20 cellular contexts compared by ENCODE assay signal in the genomic region with DNA sequence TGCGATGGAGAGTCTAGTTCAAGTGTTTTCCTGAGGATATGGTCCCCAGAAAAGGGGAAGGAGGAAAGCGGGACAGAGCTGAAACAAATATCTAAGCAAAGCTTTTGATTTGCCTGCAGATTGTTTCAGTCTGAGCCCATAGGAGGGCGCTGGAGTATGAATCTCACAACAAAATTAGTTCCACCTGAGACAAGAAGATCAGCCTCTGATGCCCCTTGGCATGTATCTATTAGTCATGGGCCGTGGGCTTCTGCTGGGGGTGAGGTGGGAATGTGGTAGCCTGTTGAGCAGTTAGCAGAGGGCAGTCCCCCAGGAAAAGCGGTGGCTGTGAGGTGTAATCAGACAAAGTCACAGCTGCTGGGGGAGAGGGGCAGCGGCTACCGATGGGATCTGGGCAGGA.
DNase-seq lines count a peak whose midpoint lies in the region; ATAC-seq and TF ChIP-seq lines count a peak whose summit lies in the region.
"Had no signal": no experiment of that assay in that cellular context is flagged by ENCODE, and none has a peak within 500 bp of the region (broad histone marks: within the 10 kb centered on the region; RNA-seq: fewer than 3 reads in every experiment).

No MANE protein-coding gene starts in this region.

- H3K27me3 ChIP-seq in DND-41 (ENCODE audit: insufficient read depth, low read length, poor library complexity) = no peaks in the 10 kb centered on the region
- no peaks in the 10 kb centered on the region for H3K27me3 ChIP-seq in OCI-LY1 (ENCODE audit: insufficient read depth, low read length)
- H3K27me3 ChIP-seq in endodermal cell (ENCODE audit: control insufficient read depth, insufficient read depth, low read length, poor library complexity, severe bottlenecking) = no peaks in the 10 kb centered on the region
- H3K27me3 ChIP-seq: BLaER1, SJCRH30 had no signal

- TF ChIP-seq CTCF in 22Rv1 (IDR thresholded peaks at IDR 0.05) = 0 out of 2 replicates have a peak, but pooled peaks have one; percentile 8
- peak; percentile 56 for TF ChIP-seq CTCF in DND-41 (IDR thresholded peaks at IDR 0.05; ENCODE audit: borderline replicate concordance, extremely low read depth, low read length, poor library complexity, severe bottlenecking)
- TF ChIP-seq CTCF in OCI-LY1 (IDR thresholded peaks at IDR 0.05; ENCODE audit: low read length) = 0 out of 2 replicates have a peak, but pooled peaks have one; percentile 13
- TF ChIP-seq CTCF in endodermal cell (conservative IDR thresholded peaks at IDR 0.05) = peak; percentile 59
- no peak for TF ChIP-seq CTCF in GM10248 (IDR thresholded peaks at IDR 0.05; ENCODE audit: control extremely low read depth, extremely low read depth, low read depth, missing control alignments)
- no peak for TF ChIP-seq CTCF in OCI-LY7 (conservative IDR thresholded peaks at IDR 0.05; ENCODE audit: low read length)

- no peak overlapping the region for H3K4me3 Mint-ChIP-seq in endodermal cell
- H3K4me3 Mint-ChIP-seq in T-helper 2 cell treated with Interferon-gamma antibody and Interleukin-4, amounts not matched to agents 5 μg/mL and 100 μg/mL, for 36 hours = no peak overlapping the region
- H3K4me3 Mint-ChIP-seq: CD4-positive, alpha-beta T cell had no signal

- H3K4me2 ChIP-seq in DND-41 (ENCODE audit: insufficient read depth, low read length) (no peak overlapping the region), OCI-LY1 (ENCODE audit: low read length) (no peak overlapping the region), OCI-LY7 (ENCODE audit: low read length) (no peak overlapping the region)
- H3K4me2 ChIP-seq: BLaER1 had no signal

- peak overlapping the region; percentile 56; the same call in 1 of the 2 replicates for H2AFZ ChIP-seq in DND-41 (ENCODE audit: low read depth, low read length)
- no peak overlapping the region for H2AFZ ChIP-seq in OCI-LY1 (ENCODE audit: low read length)
- H2AFZ ChIP-seq in OCI-LY7 (ENCODE audit: low read length) = no peak overlapping the region

- H3K36me3 ChIP-seq in DND-41 (ENCODE audit: insufficient read depth, low read length) (no peaks in the 10 kb centered on the region), OCI-LY1 (ENCODE audit: insufficient read depth, low read length) (no peaks in the 10 kb centered on the region), endodermal cell (ENCODE audit: control insufficient read depth, insufficient read depth, low read length) (no peaks in the 10 kb centered on the region), OCI-LY7 (ENCODE audit: insufficient read depth, low read length) (no peaks in the 10 kb centered on the region)
- H3K36me3 ChIP-seq: BLaER1, SJCRH30 had no signal

- no peaks in the 10 kb centered on the region for H3F3A ChIP-seq in OCI-LY1 (ENCODE audit: insufficient read depth, low read length)

- H3K9me2 ChIP-seq in OCI-LY1 (ENCODE audit: low read depth, low read length) (no peaks in the 10 kb centered on the region), OCI-LY7 (ENCODE audit: insufficient read depth, low read length) (no peaks in the 10 kb centered on the region)

- H3K4me3 ChIP-seq in DND-41 (ENCODE audit: low read depth in 1 of 2, low read length in 2 of 2) = no peak overlapping the region
- no peak overlapping the region for H3K4me3 ChIP-seq in OCI-LY1 (ENCODE audit: low read depth, low read length, poor library complexity, severe bottlenecking)
- H3K4me3 ChIP-seq in endodermal cell (ENCODE audit: low read length) = no peak overlapping the region
- H3K4me3 ChIP-seq in OCI-LY7 (ENCODE audit: low read depth, low read length, poor library complexity, severe bottlenecking) = no peak overlapping the region
- H3K4me3 ChIP-seq: BLaER1, SJCRH30 had no signal

- 81 to 93% methylated on average over 5 to 7 of the region's 7 CpGs for WGBS in endodermal cell (ENCODE audit: insufficient coverage in 1 of 2, insufficient read length in 1 of 2), 2 experiments

- H3K27ac ChIP-seq in 22Rv1 (no peak overlapping the region), DND-41 (ENCODE audit: low read length) (peak overlapping the region; percentile 75), OCI-LY1 (ENCODE audit: low read depth, low read length, poor library complexity, severe bottlenecking) (no peak overlapping the region), endodermal cell (ENCODE audit: low read depth, low read length) (no peak overlapping the region), OCI-LY7 (ENCODE audit: low read depth, low read length, poor library complexity, severe bottlenecking) (no peak overlapping the region)
- H3K27ac ChIP-seq: BLaER1, SJCRH30 had no signal

- no TSS peak for BruUV-seq in OCI-LY7 (replicated peaks; lab: Mats Ljungman, UMichigan)

- no peak for ATAC-seq in DND-41 (ENCODE audit: insufficient read depth, low read depth)
- ATAC-seq in HG02970 (IDR thresholded peaks at IDR 0.05; ENCODE audit: low FRiP score, unreplicated experiment) = no peak

- intact Hi-C loops in OCI-LY7 (cut with micrococcal nuclease; ENCODE audit: unreplicated experiment) = no loop called here

- H3K79me2 ChIP-seq in DND-41 (ENCODE audit: insufficient read depth, low read length) (no peaks in the 10 kb centered on the region), OCI-LY1 (ENCODE audit: insufficient read depth, low read length) (no peaks in the 10 kb centered on the region), OCI-LY7 (ENCODE audit: insufficient read depth, low read depth, low read length) (no peaks in the 10 kb centered on the region)

- peak overlapping the region; percentile 16 for H3K9ac ChIP-seq in DND-41 (ENCODE audit: low read depth, low read length)
- H3K9ac ChIP-seq in OCI-LY1 (ENCODE audit: low read length) = no peak overlapping the region
- no peak overlapping the region for H3K9ac ChIP-seq in endodermal cell (ENCODE audit: extremely low read depth, low read length, poor library complexity, severe bottlenecking)
- H3K9ac ChIP-seq: BLaER1 had no signal

- CTCF ChIA-PET in GM10248 (lab: Yijun Ruan, JAX) = interaction anchor here (1.5 kb wide), 1 partner anchor 53 kb away, joined by 4 read pairs; no protein-coding TSS in a partner anchor
- CTCF ChIA-PET in OCI-LY7 (lab: Charles Lee; ENCODE audit: unreplicated experiment) = no interaction called here

- H3K4me1 Mint-ChIP-seq in endodermal cell = peaks cover 50% of the 10 kb centered on the region
- no peaks in the 10 kb centered on the region for H3K4me1 Mint-ChIP-seq in T-helper 2 cell treated with Interferon-gamma antibody and Interleukin-4, amounts not matched to agents 5 μg/mL and 100 μg/mL, for 36 hours (ENCODE audit: low read depth)

- no peak overlapping the region for H3K27ac Mint-ChIP-seq in endodermal cell
- no peak overlapping the region for H3K27ac Mint-ChIP-seq in T-helper 2 cell treated with Interferon-gamma antibody and Interleukin-4, amounts not matched to agents 5 μg/mL and 100 μg/mL, for 36 hours
- H3K27ac Mint-ChIP-seq: CD4-positive, alpha-beta T cell had no signal

- H3K9me3 ChIP-seq in DND-41 (ENCODE audit: insufficient read depth, low read length, severe bottlenecking) (no peaks in the 10 kb centered on the region), OCI-LY1 (ENCODE audit: low read length) (no peaks in the 10 kb centered on the region), endodermal cell (ENCODE audit: control insufficient read depth, low read length) (no peaks in the 10 kb centered on the region), OCI-LY7 (ENCODE audit: low read length) (no peaks in the 10 kb centered on the region)
- H3K9me3 ChIP-seq: BLaER1, SJCRH30 had no signal

- H3K9me3 Mint-ChIP-seq in endodermal cell = no peaks in the 10 kb centered on the region
- no peaks in the 10 kb centered on the region for H3K9me3 Mint-ChIP-seq in T-helper 2 cell treated with Interferon-gamma antibody and Interleukin-4, amounts not matched to agents 5 μg/mL and 100 μg/mL, for 36 hours
- H3K9me3 Mint-ChIP-seq: CD4-positive, alpha-beta T cell had no signal

- H3K4me1 ChIP-seq in DND-41 (ENCODE audit: insufficient read depth, low read length) (peaks cover 62% of the 10 kb centered on the region), OCI-LY1 (ENCODE audit: insufficient read depth, low read length, severe bottlenecking) (no peaks in the 10 kb centered on the region), endodermal cell (ENCODE audit: control insufficient read depth, insufficient read depth, low read length) (peaks cover 33% of the 10 kb centered on the region), OCI-LY7 (ENCODE audit: insufficient read depth, low read length, poor library complexity, severe bottlenecking) (no peaks in the 10 kb centered on the region)
- H3K4me1 ChIP-seq: BLaER1, SJCRH30 had no signal

- H4K20me1 ChIP-seq in DND-41 (ENCODE audit: insufficient read depth, low read length) = no peaks in the 10 kb centered on the region
- no peaks in the 10 kb centered on the region for H4K20me1 ChIP-seq in OCI-LY1 (ENCODE audit: insufficient read depth, low read length)
- no peaks in the 10 kb centered on the region for H4K20me1 ChIP-seq in OCI-LY7 (ENCODE audit: insufficient read depth, low read length)
- H4K20me1 ChIP-seq: BLaER1 had no signal

- POLR2A ChIA-PET in GM10248 (lab: Yijun Ruan, JAX) (no interaction called here), OCI-LY7 (lab: Charles Lee) (no interaction called here)

- H3K27me3 Mint-ChIP-seq in endodermal cell (ENCODE audit: insufficient read depth) = peaks cover 4% of the 10 kb centered on the region
- H3K27me3 Mint-ChIP-seq in T-helper 2 cell treated with Interferon-gamma antibody and Interleukin-4, amounts not matched to agents 5 μg/mL and 100 μg/mL, for 36 hours (ENCODE audit: low read depth) = peaks cover 5% of the 10 kb centered on the region

- peak; percentile 22 for DNase-seq in DND-41
- peak; percentile 78 for DNase-seq in endodermal cell
- DNase-seq in GM10248 (ENCODE audit: extremely low spot score) = no peak
- DNase-seq in OCI-LY7 (ENCODE audit: low spot score) = no peak
- no peak for DNase-seq in T-helper 2 cell treated with Interferon-gamma antibody and Interleukin-4, amounts not matched to agents 5 μg/mL and 100 μg/mL, for 36 hours (ENCODE audit: low spot score)
- DNase-seq: CD4-positive, alpha-beta T cell; COR-L47; DMS 273 treated with DMSO at 0.1 percent for 48 hours; KG1; NCI-H1694; NCI-H2107; NCI-H510A; NCI-H774; NK-92 treated with Interleukin-12 subunit alpha and Interleukin-12 subunit beta, amount 100 ng/mL, for 24 hours; OCI-M1; SJCRH30 had no signal

- H3K36me3 Mint-ChIP-seq in endodermal cell (ENCODE audit: low read depth) = no peaks in the 10 kb centered on the region
- H3K36me3 Mint-ChIP-seq in T-helper 2 cell treated with Interferon-gamma antibody and Interleukin-4, amounts not matched to agents 5 μg/mL and 100 μg/mL, for 36 hours (ENCODE audit: low read depth) = no peaks in the 10 kb centered on the region

Comparison
In these comparisons a context has a peak if more than half of its experiments do, and no peak if none do; other contexts are left out.
1. CTCF ChIP-seq: peak in 22Rv1 (single experiment), DND-41 (single experiment), OCI-LY1 (single experiment) and endodermal cell (single experiment); none in GM10248 (single experiment) and OCI-LY7 (single experiment).
2. DNase-seq: peak in DND-41 (single experiment) and endodermal cell (single experiment); none in GM10248 (single experiment), OCI-LY7 (single experiment) and T-helper 2 cell treated with Interferon-gamma antibody and Interleukin-4, amounts not matched to agents 5 μg/mL and 100 μg/mL, for 36 hours (single experiment).